In genomic region chr1:100249155-100249536, GRCh38 we compare ENCODE assay signal across 1 cellular context.
TF ChIP-seq lines count a peak whose summit lies in the region.

No MANE protein-coding gene starts in this region.

TF ChIP-seq in HEK293, 187 proteins besides CTCF, POLR2A, EP300 and RAD21 (continued from another document):
- peak; percentile 73 for TF ChIP-seq ZBTB11 (tag by site-specific recombination; conservative IDR thresholded peaks at IDR 0.05; ENCODE audit: low read depth)
- no peak for TF ChIP-seq SETDB1 (IDR thresholded peaks at IDR 0.05; ENCODE audit: insufficient read length, low read length)
- no peak for TF ChIP-seq SP3 (tag by site-specific recombination; IDR thresholded peaks at IDR 0.05)
- TF ChIP-seq ZNF692 (tag by site-specific recombination; IDR thresholded peaks at IDR 0.05) = no peak
